In the genomic region with DNA sequence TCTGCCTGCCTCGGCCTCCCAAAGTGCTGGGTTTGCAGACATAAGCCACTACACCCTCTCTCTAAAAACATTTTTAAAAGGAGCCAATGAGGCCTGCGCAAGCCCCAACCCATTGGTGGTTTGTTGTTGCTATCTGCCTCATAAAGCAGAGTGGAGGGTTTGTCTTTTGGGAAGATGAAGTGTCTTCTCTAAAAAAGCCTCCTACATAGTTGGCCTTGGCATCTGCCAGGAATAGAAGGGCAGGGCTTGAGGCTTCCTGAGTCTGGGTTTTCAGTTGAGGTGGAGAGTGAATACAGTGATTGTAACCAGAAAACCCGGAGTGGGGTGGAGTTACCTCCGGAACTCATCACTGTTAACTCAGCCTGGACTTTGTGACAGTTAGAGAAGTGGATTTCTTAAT, we compare ENCODE assay signal across 24 cellular contexts.
"Had no signal": no experiment of that assay in that cellular context is flagged by ENCODE, and none has a peak within 500 bp of the region (broad histone marks: within the 10 kb centered on the region; RNA-seq: fewer than 3 reads in every experiment).

No MANE protein-coding gene starts in this region.

- H3K4me2 ChIP-seq: PC-9 had no signal

- ATAC-seq: activated T-cell treated with anti-CD3 and anti-CD28 coated beads, Interleukin-2, amount 50 U/mL, for 4 hours; activated T-helper 17 cell treated with anti-CD3 and anti-CD28 coated beads, Interleukin-2, amount 50 U/mL, for 72 hours; T-helper 17 cell had no signal

- DNase-seq: activated CD4-positive, alpha-beta memory T cell treated with anti-CD3 and anti-CD28 coated beads for 36 hours; activated CD4-positive, alpha-beta T cell treated with anti-CD3 and anti-CD28 coated beads, Interleukin-2, amount 10 ng/mL, durations not matched to agents 7 days and 5 days; activated CD4-positive, CD25-positive, alpha-beta regulatory T cell; activated CD8-positive, alpha-beta memory T cell treated with anti-CD3 and anti-CD28 coated beads for 24 hours; activated gamma-delta T cell; activated naive CD4-positive, alpha-beta T cell treated with anti-CD3 and anti-CD28 coated beads for 36 hours; activated T-cell treated with anti-CD3 and anti-CD28 coated beads, Interleukin-2, amount 50 U/mL, for 4 hours; amygdala; Karpas-422; MM.1S; NCI-H1105; NCI-H1436; NCI-H1694 treated with DMSO at 0.1 percent for 48 hours; NCI-H2029 treated with DMSO at 0.1 percent for 48 hours; NCI-H345; NCI-H510A; NCI-H526 treated with DMSO at 0.1 percent for 48 hours; NK-92 treated with Interleukin-12 subunit alpha and Interleukin-12 subunit beta, amount 100 ng/mL, for 24 hours; PC-9; SHP77 treated with DMSO at 0.1 percent for 48 hours; T-helper 17 cell; T-helper 9 cell had no signal

- H3K27ac ChIP-seq: PC-9, VCaP had no signal

- H2AFZ ChIP-seq: PC-9 had no signal

- H3K4me3 ChIP-seq: PC-9 had no signal
